Comparison of ENCODE assay signal across 1 cellular context in genomic region chr13:60396783-60397692, GRCh38.
TF ChIP-seq lines count a peak whose summit lies in the region.

TSS of gene TDRD3 (plus strand) at chr13:60397220. CDS start at chr13:60397365, 145 bp downstream.

TF ChIP-seq in HepG2, 621 proteins besides CTCF, POLR2A, EP300 and RAD21 (continued from another document and continues in another):
- TF ChIP-seq ZNF280D (CRISPR knock-in tag; IDR thresholded peaks at IDR 0.05) (peak; percentile 60; the same call in 1 of the 2 replicates), TCF7 (IDR thresholded peaks at IDR 0.05; ENCODE audit: low read depth) (no peak), ZNF747 (CRISPR knock-in tag; IDR thresholded peaks at IDR 0.05; ENCODE audit: borderline replicate concordance) (no peak), ZNF772 (CRISPR knock-in tag; IDR thresholded peaks at IDR 0.05) (no peak), HMG20A (CRISPR knock-in tag; IDR thresholded peaks at IDR 0.05; ENCODE audit: borderline replicate concordance) (no peak), PITX1 (CRISPR knock-in tag; IDR thresholded peaks at IDR 0.05) (peak; percentile 25; the same call in 1 of the 2 replicates), BCL6 (CRISPR knock-in tag; IDR thresholded peaks at IDR 0.05) (no peak), ZNF749 (CRISPR knock-in tag; IDR thresholded peaks at IDR 0.05; ENCODE audit: borderline replicate concordance) (no peak), BRF2 (CRISPR knock-in tag; IDR thresholded peaks at IDR 0.05) (0 out of 2 replicates have a peak, but pooled peaks have one; percentile 21), ADNP (CRISPR knock-in tag; IDR thresholded peaks at IDR 0.05) (no peak), ZFY (CRISPR knock-in tag; IDR thresholded peaks at IDR 0.05) (peak; percentile 72), ZNF446 (CRISPR knock-in tag; IDR thresholded peaks at IDR 0.05) (no peak; the same call in 1 of the 2 replicates), CBX2 (IDR thresholded peaks at IDR 0.05; ENCODE audit: low read depth, low read length) (no peak), CBX2 (CRISPR knock-in tag; IDR thresholded peaks at IDR 0.05; ENCODE audit: low read depth) (no peak), ZNF567 (CRISPR knock-in tag; IDR thresholded peaks at IDR 0.05; ENCODE audit: borderline replicate concordance) (no peak), YY1 (IDR thresholded peaks at IDR 0.05; ENCODE audit: insufficient read depth, insufficient replicate concordance, low read depth, low read length) (peak; percentile 7), ZNF691 (CRISPR knock-in tag; IDR thresholded peaks at IDR 0.05; ENCODE audit: borderline replicate concordance, low read depth) (peak; percentile 53; the same call in 1 of the 2 replicates), ARNT (IDR thresholded peaks at IDR 0.05) (no peak), RARA (CRISPR knock-in tag; IDR thresholded peaks at IDR 0.05) (peak; percentile 39; the same call in 1 of the 2 replicates), MAZ (IDR thresholded peaks at IDR 0.05; ENCODE audit: borderline replicate concordance, low read depth, low read length) (peak; percentile 61; the same call in 1 of the 2 replicates), MAZ (CRISPR knock-in tag; IDR thresholded peaks at IDR 0.05; ENCODE audit: low read depth) (no peak; the same call in 1 of the 2 replicates), SOX6 (IDR thresholded peaks at IDR 0.05) (no peak), SOX6 (CRISPR knock-in tag; IDR thresholded peaks at IDR 0.05) (no peak; the same call in 1 of the 2 replicates), FOXA3 (CRISPR knock-in tag; IDR thresholded peaks at IDR 0.05) (no peak), NFE2 (CRISPR knock-in tag; IDR thresholded peaks at IDR 0.05) (no peak), HOMEZ (CRISPR knock-in tag; IDR thresholded peaks at IDR 0.05; ENCODE audit: low read depth) (no peak), PAX8 (CRISPR knock-in tag; IDR thresholded peaks at IDR 0.05; ENCODE audit: borderline replicate concordance) (no peak; the same call in 1 of the 2 replicates), MATR3 (CRISPR knock-in tag; IDR thresholded peaks at IDR 0.05) (no peak), ZNF761 (CRISPR knock-in tag; conservative IDR thresholded peaks at IDR 0.05) (no peak), TBX3 (IDR thresholded peaks at IDR 0.05; ENCODE audit: borderline replicate concordance) (no peak), HNRNPK (IDR thresholded peaks at IDR 0.05; ENCODE audit: low read depth, low read length, poor library complexity, severe bottlenecking) (no peak), HNRNPH1 (optimal IDR thresholded peaks at IDR 0.05; ENCODE audit: low read depth, low read length) (no peak), ETV6 (CRISPR knock-in tag; conservative IDR thresholded peaks at IDR 0.05) (no peak), KDM1A (CRISPR knock-in tag; IDR thresholded peaks at IDR 0.05) (no peak), ZEB1 (IDR thresholded peaks at IDR 0.05; ENCODE audit: insufficient replicate concordance, low read depth) (no peak), GLI4 (CRISPR knock-in tag; IDR thresholded peaks at IDR 0.05; ENCODE audit: borderline replicate concordance) (no peak)
- TF ChIP-seq, protein P1, sequence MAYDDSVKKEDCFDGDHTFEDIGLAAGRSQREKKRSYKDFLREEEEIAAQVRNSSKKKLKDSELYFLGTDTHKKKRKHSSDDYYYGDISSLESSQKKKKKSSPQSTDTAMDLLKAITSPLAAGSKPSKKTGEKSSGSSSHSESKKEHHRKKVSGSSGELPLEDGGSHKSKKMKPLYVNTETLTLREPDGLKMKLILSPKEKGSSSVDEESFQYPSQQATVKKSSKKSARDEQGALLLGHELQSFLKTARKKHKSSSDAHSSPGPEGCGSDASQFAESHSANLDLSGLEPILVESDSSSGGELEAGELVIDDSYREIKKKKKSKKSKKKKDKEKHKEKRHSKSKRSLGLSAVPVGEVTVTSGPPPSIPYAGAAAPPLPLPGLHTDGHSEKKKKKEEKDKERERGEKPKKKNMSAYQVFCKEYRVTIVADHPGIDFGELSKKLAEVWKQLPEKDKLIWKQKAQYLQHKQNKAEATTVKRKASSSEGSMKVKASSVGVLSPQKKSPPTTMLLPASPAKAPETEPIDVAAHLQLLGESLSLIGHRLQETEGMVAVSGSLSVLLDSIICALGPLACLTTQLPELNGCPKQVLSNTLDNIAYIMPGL (CRISPR knock-in tag; IDR thresholded peaks at IDR 0.05; ENCODE audit: borderline replicate concordance in 1 of 2, low read depth in 1 of 2): peak; percentile 73 to 77; a peak in 3 of 4 replicates
- TF ChIP-seq, protein P2, sequence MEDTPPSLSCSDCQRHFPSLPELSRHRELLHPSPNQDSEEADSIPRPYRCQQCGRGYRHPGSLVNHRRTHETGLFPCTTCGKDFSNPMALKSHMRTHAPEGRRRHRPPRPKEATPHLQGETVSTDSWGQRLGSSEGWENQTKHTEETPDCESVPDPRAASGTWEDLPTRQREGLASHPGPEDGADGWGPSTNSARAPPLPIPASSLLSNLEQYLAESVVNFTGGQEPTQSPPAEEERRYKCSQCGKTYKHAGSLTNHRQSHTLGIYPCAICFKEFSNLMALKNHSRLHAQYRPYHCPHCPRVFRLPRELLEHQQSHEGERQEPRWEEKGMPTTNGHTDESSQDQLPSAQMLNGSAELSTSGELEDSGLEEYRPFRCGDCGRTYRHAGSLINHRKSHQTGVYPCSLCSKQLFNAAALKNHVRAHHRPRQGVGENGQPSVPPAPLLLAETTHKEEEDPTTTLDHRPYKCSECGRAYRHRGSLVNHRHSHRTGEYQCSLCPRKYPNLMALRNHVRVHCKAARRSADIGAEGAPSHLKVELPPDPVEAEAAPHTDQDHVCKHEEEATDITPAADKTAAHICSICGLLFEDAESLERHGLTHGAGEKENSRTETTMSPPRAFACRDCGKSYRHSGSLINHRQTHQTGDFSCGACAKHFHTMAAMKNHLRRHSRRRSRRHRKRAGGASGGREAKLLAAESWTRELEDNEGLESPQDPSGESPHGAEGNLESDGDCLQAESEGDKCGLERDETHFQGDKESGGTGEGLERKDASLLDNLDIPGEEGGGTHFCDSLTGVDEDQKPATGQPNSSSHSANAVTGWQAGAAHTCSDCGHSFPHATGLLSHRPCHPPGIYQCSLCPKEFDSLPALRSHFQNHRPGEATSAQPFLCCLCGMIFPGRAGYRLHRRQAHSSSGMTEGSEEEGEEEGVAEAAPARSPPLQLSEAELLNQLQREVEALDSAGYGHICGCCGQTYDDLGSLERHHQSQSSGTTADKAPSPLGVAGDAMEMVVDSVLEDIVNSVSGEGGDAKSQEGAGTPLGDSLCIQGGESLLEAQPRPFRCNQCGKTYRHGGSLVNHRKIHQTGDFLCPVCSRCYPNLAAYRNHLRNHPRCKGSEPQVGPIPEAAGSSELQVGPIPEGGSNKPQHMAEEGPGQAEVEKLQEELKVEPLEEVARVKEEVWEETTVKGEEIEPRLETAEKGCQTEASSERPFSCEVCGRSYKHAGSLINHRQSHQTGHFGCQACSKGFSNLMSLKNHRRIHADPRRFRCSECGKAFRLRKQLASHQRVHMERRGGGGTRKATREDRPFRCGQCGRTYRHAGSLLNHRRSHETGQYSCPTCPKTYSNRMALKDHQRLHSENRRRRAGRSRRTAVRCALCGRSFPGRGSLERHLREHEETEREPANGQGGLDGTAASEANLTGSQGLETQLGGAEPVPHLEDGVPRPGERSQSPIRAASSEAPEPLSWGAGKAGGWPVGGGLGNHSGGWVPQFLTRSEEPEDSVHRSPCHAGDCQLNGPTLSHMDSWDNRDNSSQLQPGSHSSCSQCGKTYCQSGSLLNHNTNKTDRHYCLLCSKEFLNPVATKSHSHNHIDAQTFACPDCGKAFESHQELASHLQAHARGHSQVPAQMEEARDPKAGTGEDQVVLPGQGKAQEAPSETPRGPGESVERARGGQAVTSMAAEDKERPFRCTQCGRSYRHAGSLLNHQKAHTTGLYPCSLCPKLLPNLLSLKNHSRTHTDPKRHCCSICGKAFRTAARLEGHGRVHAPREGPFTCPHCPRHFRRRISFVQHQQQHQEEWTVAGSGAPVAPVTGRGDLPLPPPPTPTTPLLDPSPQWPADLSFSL (CRISPR knock-in tag; IDR thresholded peaks at IDR 0.05): no peak
- TF ChIP-seq, protein P3, sequence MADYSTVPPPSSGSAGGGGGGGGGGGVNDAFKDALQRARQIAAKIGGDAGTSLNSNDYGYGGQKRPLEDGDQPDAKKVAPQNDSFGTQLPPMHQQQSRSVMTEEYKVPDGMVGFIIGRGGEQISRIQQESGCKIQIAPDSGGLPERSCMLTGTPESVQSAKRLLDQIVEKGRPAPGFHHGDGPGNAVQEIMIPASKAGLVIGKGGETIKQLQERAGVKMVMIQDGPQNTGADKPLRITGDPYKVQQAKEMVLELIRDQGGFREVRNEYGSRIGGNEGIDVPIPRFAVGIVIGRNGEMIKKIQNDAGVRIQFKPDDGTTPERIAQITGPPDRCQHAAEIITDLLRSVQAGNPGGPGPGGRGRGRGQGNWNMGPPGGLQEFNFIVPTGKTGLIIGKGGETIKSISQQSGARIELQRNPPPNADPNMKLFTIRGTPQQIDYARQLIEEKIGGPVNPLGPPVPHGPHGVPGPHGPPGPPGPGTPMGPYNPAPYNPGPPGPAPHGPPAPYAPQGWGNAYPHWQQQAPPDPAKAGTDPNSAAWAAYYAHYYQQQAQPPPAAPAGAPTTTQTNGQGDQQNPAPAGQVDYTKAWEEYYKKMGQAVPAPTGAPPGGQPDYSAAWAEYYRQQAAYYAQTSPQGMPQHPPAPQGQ (CRISPR knock-in tag; IDR thresholded peaks at IDR 0.05; ENCODE audit: borderline replicate concordance): no peak
- TF ChIP-seq, protein P4, sequence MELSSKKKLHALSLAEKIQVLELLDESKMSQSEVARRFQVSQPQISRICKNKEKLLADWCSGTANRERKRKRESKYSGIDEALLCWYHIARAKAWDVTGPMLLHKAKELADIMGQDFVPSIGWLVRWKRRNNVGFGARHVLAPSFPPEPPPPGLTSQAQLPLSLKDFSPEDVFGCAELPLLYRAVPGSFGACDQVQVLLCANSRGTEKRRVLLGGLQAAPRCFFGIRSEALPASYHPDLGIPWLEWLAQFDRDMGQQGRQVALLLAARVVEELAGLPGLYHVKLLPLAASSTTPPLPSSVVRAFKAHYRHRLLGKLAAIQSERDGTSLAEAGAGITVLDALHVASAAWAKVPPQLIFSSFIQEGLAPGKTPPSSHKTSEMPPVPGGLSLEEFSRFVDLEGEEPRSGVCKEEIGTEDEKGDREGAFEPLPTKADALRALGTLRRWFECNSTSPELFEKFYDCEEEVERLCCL (CRISPR knock-in tag; IDR thresholded peaks at IDR 0.05; ENCODE audit: borderline replicate concordance): no peak
